In the genomic region with DNA sequence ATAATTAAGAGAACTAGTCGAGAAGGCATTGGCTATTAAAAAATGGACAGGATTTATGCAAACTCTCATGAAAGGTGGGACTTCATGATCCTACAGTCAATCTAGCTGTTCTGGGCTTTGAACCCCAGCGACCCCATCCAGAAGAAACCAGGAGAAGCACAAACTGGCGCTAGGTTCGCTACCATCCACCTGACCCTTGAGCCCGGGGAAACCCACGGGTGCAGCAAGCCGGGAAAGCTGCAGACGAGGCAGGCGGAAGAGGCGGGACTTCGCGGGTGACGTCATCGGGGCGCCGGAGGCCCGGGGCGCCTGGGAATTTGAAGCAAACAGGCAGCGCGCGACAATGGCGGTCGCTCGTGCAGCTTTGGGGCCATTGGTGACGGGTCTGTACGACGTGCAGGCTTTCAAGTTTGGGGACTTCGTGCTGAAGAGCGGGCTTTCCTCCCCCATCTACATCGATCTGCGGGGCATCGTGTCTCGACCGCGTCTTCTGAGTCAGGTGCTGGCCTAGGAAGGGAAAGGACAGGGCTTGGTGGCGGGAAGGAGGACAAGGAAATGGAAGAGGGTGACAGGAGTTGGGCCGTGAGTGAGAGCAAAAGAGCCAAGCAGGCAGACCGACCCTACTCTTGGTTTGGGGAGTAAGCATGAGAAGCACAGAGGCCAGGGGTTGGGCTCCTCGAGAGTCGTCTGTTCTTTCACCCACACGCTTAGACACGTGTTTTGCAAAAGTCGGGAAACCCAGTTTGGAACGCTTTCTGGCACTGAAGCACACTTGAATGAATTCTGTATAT, we compare ENCODE assay signal across 1 cellular context.
TF ChIP-seq lines count a peak whose summit lies in the region.

A gene (plus strand): TSS at position 324 of the 791 bp plus-strand sequence. CDS start 20 bp downstream, at position 344.

TF ChIP-seq in HepG2, 621 proteins besides CTCF, POLR2A, EP300 and RAD21 (continued from another document and continues in another):
- TF ChIP-seq, protein P1, sequence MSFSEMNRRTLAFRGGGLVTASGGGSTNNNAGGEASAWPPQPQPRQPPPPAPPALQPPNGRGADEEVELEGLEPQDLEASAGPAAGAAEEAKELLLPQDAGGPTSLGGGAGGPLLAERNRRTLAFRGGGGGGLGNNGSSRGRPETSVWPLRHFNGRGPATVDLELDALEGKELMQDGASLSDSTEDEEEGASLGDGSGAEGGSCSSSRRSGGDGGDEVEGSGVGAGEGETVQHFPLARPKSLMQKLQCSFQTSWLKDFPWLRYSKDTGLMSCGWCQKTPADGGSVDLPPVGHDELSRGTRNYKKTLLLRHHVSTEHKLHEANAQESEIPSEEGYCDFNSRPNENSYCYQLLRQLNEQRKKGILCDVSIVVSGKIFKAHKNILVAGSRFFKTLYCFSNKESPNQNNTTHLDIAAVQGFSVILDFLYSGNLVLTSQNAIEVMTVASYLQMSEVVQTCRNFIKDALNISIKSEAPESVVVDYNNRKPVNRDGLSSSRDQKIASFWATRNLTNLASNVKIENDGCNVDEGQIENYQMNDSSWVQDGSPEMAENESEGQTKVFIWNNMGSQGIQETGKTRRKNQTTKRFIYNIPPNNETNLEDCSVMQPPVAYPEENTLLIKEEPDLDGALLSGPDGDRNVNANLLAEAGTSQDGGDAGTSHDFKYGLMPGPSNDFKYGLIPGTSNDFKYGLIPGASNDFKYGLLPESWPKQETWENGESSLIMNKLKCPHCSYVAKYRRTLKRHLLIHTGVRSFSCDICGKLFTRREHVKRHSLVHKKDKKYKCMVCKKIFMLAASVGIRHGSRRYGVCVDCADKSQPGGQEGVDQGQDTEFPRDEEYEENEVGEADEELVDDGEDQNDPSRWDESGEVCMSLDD (CRISPR knock-in tag; IDR thresholded peaks at IDR 0.05; ENCODE audit: borderline replicate concordance): no peak
- TF ChIP-seq PHF5A (CRISPR knock-in tag; IDR thresholded peaks at IDR 0.05; ENCODE audit: low read depth, unreplicated experiment) (no peak), BRCA1 (CRISPR knock-in tag; IDR thresholded peaks at IDR 0.05) (0 out of 2 replicates have a peak, but pooled peaks have one; percentile 52), HDAC1 (CRISPR knock-in tag; IDR thresholded peaks at IDR 0.05) (peak; percentile 92), ZNF234 (CRISPR knock-in tag; conservative IDR thresholded peaks at IDR 0.05) (no peak), ZNF75D (CRISPR knock-in tag; IDR thresholded peaks at IDR 0.05; ENCODE audit: borderline replicate concordance) (no peak), SNAPC2 (CRISPR knock-in tag; IDR thresholded peaks at IDR 0.05) (no peak), ZNF20 (CRISPR knock-in tag; IDR thresholded peaks at IDR 0.05) (no peak), ZNF775 (CRISPR knock-in tag; IDR thresholded peaks at IDR 0.05; ENCODE audit: borderline replicate concordance) (no peak), RNF2 (conservative IDR thresholded peaks at IDR 0.05; ENCODE audit: low read depth) (peak; percentile 76; the same call in 1 of the 2 replicates), MTF1 (CRISPR knock-in tag; IDR thresholded peaks at IDR 0.05) (no peak), ZNF878 (CRISPR knock-in tag; IDR thresholded peaks at IDR 0.05) (peak; percentile 81; the same call in 1 of the 2 replicates), NCOA1 (CRISPR knock-in tag; IDR thresholded peaks at IDR 0.05) (peak; percentile 41; the same call in 1 of the 2 replicates), POLR2G (IDR thresholded peaks at IDR 0.05; ENCODE audit: low read depth, low read length) (peak; percentile 96), ZIK1 (CRISPR knock-in tag; IDR thresholded peaks at IDR 0.05; ENCODE audit: borderline replicate concordance, low read depth) (0 out of 2 replicates have a peak, but pooled peaks have one; percentile 26), KDM5A (IDR thresholded peaks at IDR 0.05; ENCODE audit: borderline replicate concordance, low read length) (peak; percentile 77), RFXAP (CRISPR knock-in tag; IDR thresholded peaks at IDR 0.05; ENCODE audit: borderline replicate concordance) (peak; percentile 40; the same call in 1 of the 2 replicates), MTA3 (CRISPR knock-in tag; IDR thresholded peaks at IDR 0.05) (no peak), ZC3H4 (CRISPR knock-in tag; IDR thresholded peaks at IDR 0.05; ENCODE audit: borderline replicate concordance) (no peak; the same call in 1 of the 2 replicates), HMG20B (CRISPR knock-in tag; conservative IDR thresholded peaks at IDR 0.05) (no peak), ZFP90 (CRISPR knock-in tag; IDR thresholded peaks at IDR 0.05; ENCODE audit: borderline replicate concordance) (peak; percentile 44; the same call in 1 of the 2 replicates), MAFK (conservative IDR thresholded peaks at IDR 0.05 in 1 of 2, IDR thresholded peaks at IDR 0.05 in 1 of 2; ENCODE audit: low read length in 2 of 2) (no peak), NFE2L2 (IDR thresholded peaks at IDR 0.05; ENCODE audit: low read length) (no peak), SMYD3 (CRISPR knock-in tag; IDR thresholded peaks at IDR 0.05) (peak; percentile 76; the same call in 1 of the 2 replicates), LCORL (IDR thresholded peaks at IDR 0.05) (no peak), LCORL (CRISPR knock-in tag; IDR thresholded peaks at IDR 0.05) (no peak; the same call in 1 of the 2 replicates), SMAD9 (CRISPR knock-in tag; IDR thresholded peaks at IDR 0.05) (peak; percentile 73; the same call in 1 of the 2 replicates), ZNF605 (CRISPR knock-in tag; IDR thresholded peaks at IDR 0.05) (peak; percentile 92), TBX2 (CRISPR knock-in tag; IDR thresholded peaks at IDR 0.05; ENCODE audit: borderline replicate concordance) (peak; percentile 45; the same call in 1 of the 2 replicates), CAMTA2 (CRISPR knock-in tag; IDR thresholded peaks at IDR 0.05; ENCODE audit: borderline replicate concordance) (peak; percentile 51; the same call in 1 of the 2 replicates), CHD2 (IDR thresholded peaks at IDR 0.05; ENCODE audit: low read depth, low read length) (0 out of 2 replicates have a peak, but pooled peaks have one; percentile 24), ZMYM3 (CRISPR knock-in tag; IDR thresholded peaks at IDR 0.05) (peak; percentile 22; the same call in 1 of the 2 replicates), PTBP1 (IDR thresholded peaks at IDR 0.05; ENCODE audit: low read depth, low read length, poor library complexity, severe bottlenecking) (no peak), ZNF292 (CRISPR knock-in tag; IDR thresholded peaks at IDR 0.05; ENCODE audit: borderline replicate concordance, low read depth) (peak; percentile 60; the same call in 1 of the 2 replicates), ZNF468 (CRISPR knock-in tag; IDR thresholded peaks at IDR 0.05) (no peak), TBX3 (IDR thresholded peaks at IDR 0.05; ENCODE audit: borderline replicate concordance) (no peak), ZNF747 (CRISPR knock-in tag; IDR thresholded peaks at IDR 0.05; ENCODE audit: borderline replicate concordance) (peak; percentile 81; the same call in 1 of the 2 replicates), TOE1 (CRISPR knock-in tag; IDR thresholded peaks at IDR 0.05) (no peak), ZNF703 (CRISPR knock-in tag; IDR thresholded peaks at IDR 0.05; ENCODE audit: borderline replicate concordance) (0 out of 2 replicates have a peak, but pooled peaks have one; percentile 3), RARG (CRISPR knock-in tag; IDR thresholded peaks at IDR 0.05; ENCODE audit: low read depth) (no peak), ZNF138 (CRISPR knock-in tag; IDR thresholded peaks at IDR 0.05; ENCODE audit: low read depth) (peak; percentile 78; the same call in 1 of the 2 replicates), ZNF619 (CRISPR knock-in tag; IDR thresholded peaks at IDR 0.05) (peak; percentile 88; the same call in 1 of the 2 replicates), ZNF101 (CRISPR knock-in tag; IDR thresholded peaks at IDR 0.05; ENCODE audit: borderline replicate concordance, low read depth) (no peak)
- TF ChIP-seq, protein P2, sequence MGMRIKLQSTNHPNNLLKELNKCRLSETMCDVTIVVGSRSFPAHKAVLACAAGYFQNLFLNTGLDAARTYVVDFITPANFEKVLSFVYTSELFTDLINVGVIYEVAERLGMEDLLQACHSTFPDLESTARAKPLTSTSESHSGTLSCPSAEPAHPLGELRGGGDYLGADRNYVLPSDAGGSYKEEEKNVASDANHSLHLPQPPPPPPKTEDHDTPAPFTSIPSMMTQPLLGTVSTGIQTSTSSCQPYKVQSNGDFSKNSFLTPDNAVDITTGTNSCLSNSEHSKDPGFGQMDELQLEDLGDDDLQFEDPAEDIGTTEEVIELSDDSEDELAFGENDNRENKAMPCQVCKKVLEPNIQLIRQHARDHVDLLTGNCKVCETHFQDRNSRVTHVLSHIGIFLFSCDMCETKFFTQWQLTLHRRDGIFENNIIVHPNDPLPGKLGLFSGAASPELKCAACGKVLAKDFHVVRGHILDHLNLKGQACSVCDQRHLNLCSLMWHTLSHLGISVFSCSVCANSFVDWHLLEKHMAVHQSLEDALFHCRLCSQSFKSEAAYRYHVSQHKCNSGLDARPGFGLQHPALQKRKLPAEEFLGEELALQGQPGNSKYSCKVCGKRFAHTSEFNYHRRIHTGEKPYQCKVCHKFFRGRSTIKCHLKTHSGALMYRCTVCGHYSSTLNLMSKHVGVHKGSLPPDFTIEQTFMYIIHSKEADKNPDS (CRISPR knock-in tag; IDR thresholded peaks at IDR 0.05): peak; percentile 31; the same call in 1 of the 2 replicates
- TF ChIP-seq, protein P3, sequence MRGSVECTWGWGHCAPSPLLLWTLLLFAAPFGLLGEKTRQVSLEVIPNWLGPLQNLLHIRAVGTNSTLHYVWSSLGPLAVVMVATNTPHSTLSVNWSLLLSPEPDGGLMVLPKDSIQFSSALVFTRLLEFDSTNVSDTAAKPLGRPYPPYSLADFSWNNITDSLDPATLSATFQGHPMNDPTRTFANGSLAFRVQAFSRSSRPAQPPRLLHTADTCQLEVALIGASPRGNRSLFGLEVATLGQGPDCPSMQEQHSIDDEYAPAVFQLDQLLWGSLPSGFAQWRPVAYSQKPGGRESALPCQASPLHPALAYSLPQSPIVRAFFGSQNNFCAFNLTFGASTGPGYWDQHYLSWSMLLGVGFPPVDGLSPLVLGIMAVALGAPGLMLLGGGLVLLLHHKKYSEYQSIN (CRISPR knock-in tag; IDR thresholded peaks at IDR 0.05; ENCODE audit: borderline replicate concordance): no peak
- TF ChIP-seq, protein P4, sequence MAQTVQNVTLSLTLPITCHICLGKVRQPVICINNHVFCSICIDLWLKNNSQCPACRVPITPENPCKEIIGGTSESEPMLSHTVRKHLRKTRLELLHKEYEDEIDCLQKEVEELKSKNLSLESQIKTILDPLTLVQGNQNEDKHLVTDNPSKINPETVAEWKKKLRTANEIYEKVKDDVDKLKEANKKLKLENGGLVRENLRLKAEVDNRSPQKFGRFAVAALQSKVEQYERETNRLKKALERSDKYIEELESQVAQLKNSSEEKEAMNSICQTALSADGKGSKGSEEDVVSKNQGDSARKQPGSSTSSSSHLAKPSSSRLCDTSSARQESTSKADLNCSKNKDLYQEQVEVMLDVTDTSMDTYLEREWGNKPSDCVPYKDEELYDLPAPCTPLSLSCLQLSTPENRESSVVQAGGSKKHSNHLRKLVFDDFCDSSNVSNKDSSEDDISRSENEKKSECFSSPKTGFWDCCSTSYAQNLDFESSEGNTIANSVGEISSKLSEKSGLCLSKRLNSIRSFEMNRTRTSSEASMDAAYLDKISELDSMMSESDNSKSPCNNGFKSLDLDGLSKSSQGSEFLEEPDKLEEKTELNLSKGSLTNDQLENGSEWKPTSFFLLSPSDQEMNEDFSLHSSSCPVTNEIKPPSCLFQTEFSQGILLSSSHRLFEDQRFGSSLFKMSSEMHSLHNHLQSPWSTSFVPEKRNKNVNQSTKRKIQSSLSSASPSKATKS (CRISPR knock-in tag; IDR thresholded peaks at IDR 0.05): 0 out of 2 replicates have a peak, but pooled peaks have one; percentile 46
- TF ChIP-seq, protein P5, sequence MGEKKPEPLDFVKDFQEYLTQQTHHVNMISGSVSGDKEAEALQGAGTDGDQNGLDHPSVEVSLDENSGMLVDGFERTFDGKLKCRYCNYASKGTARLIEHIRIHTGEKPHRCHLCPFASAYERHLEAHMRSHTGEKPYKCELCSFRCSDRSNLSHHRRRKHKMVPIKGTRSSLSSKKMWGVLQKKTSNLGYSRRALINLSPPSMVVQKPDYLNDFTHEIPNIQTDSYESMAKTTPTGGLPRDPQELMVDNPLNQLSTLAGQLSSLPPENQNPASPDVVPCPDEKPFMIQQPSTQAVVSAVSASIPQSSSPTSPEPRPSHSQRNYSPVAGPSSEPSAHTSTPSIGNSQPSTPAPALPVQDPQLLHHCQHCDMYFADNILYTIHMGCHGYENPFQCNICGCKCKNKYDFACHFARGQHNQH (CRISPR knock-in tag; IDR thresholded peaks at IDR 0.05): peak; percentile 82
